Comparison of ENCODE assay signal across 9 cellular contexts in genomic region chr14:74240794-74241610, GRCh38. TPM values are rescaled to one million over a fixed set of nuclear protein-coding genes. Genes with fewer than 3 reads are reported as not detected.
DNase-seq lines count a peak whose midpoint lies in the region; ATAC-seq, FAIRE-seq and TF ChIP-seq lines count a peak whose summit lies in the region.
"Had no signal": no experiment of that assay in that cellular context is flagged by ENCODE, and none has a peak within 500 bp of the region (broad histone marks: within the 10 kb centered on the region; RNA-seq: fewer than 3 reads in every experiment).

No MANE protein-coding gene starts in this region.

- TF ChIP-seq CTCF in PC-9 (conservative IDR thresholded peaks at IDR 0.05) = no peak

- no peak overlapping the region for H2AFZ ChIP-seq in PC-9

- no peak for ATAC-seq in stimulated activated memory B cell treated with anti-CD40 and anti-IgM and Interleukin-4, amounts not matched to agents 10 μg/mL and 1 μg/mL and 100 μg/mL, for 72 hours
- no peak for ATAC-seq in HG03342 (IDR thresholded peaks at IDR 0.05; ENCODE audit: unreplicated experiment)

- H3K9me3 ChIP-seq in iPS-18c (ENCODE audit: control insufficient read depth, insufficient read depth, low read length) (no peaks in the 10 kb centered on the region), PC-9 (ENCODE audit: insufficient read depth, low read depth) (no peaks in the 10 kb centered on the region)

- H3K4me1 ChIP-seq in PC-9 (replicated peaks; ENCODE audit: insufficient read depth) = no peaks in the 10 kb centered on the region

- no peaks in the 10 kb centered on the region for H3F3A ChIP-seq in PC-9 (ENCODE audit: insufficient read depth, low read depth)

- no peak overlapping the region for H3K4me2 ChIP-seq in PC-9

- H3K36me3 Mint-ChIP-seq in activated naive CD8-positive, alpha-beta T cell = no peaks in the 10 kb centered on the region
- no peaks in the 10 kb centered on the region for H3K36me3 Mint-ChIP-seq in stimulated activated memory B cell treated with anti-CD40 and anti-IgM and Interleukin-4, amounts not matched to agents 10 μg/mL and 1 μg/mL and 100 μg/mL, for 72 hours

- H3K9me2 ChIP-seq in PC-9 (ENCODE audit: insufficient read depth) = no peaks in the 10 kb centered on the region

- peaks cover 26% of the 10 kb centered on the region for H3K4me1 Mint-ChIP-seq in activated naive CD8-positive, alpha-beta T cell (ENCODE audit: low read depth)
- peaks cover 34% of the 10 kb centered on the region for H3K4me1 Mint-ChIP-seq in stimulated activated memory B cell treated with anti-CD40 and anti-IgM and Interleukin-4, amounts not matched to agents 10 μg/mL and 1 μg/mL and 100 μg/mL, for 72 hours

- CTCF ChIA-PET in PC-9 (lab: Charles Lee) = no interaction called here

- peaks cover 85% of the 10 kb centered on the region for H3K27me3 ChIP-seq in PC-9 (ENCODE audit: insufficient read depth, low read depth)

- no peaks in the 10 kb centered on the region for H4K20me1 ChIP-seq in PC-9 (ENCODE audit: insufficient read depth)

- POLR2A ChIA-PET in PC-9 (lab: Charles Lee; ENCODE audit: unreplicated experiment) = no interaction called here

- H3K27ac ChIP-seq in PC-9 = no peak overlapping the region
- H3K27ac ChIP-seq: VCaP had no signal

- H3K27me3 Mint-ChIP-seq in activated naive CD8-positive, alpha-beta T cell = peaks cover 56% of the 10 kb centered on the region
- peaks cover 98% of the 10 kb centered on the region for H3K27me3 Mint-ChIP-seq in stimulated activated memory B cell treated with anti-CD40 and anti-IgM and Interleukin-4, amounts not matched to agents 10 μg/mL and 1 μg/mL and 100 μg/mL, for 72 hours

- H3K27ac Mint-ChIP-seq in activated naive CD8-positive, alpha-beta T cell = no peak overlapping the region
- H3K27ac Mint-ChIP-seq in stimulated activated memory B cell treated with anti-CD40 and anti-IgM and Interleukin-4, amounts not matched to agents 10 μg/mL and 1 μg/mL and 100 μg/mL, for 72 hours = no peak overlapping the region

- intact Hi-C loops in PC-9 (cut with micrococcal nuclease; ENCODE audit: unreplicated experiment) = no loop called here

- peak overlapping the region; percentile 78 for H3K4me3 Mint-ChIP-seq in activated naive CD8-positive, alpha-beta T cell
- H3K4me3 Mint-ChIP-seq in stimulated activated memory B cell treated with anti-CD40 and anti-IgM and Interleukin-4, amounts not matched to agents 10 μg/mL and 1 μg/mL and 100 μg/mL, for 72 hours = peak overlapping the region; percentile 67

- no peak for DNase-seq in HTR-8/SVneo (ENCODE audit: insufficient read length, low spot score)
- no peak for DNase-seq in NCI-H146 (lab: John Stamatoyannopoulos, UW)
- no peak for DNase-seq in PC-9

- peak overlapping the region; percentile 43 for H3K4me3 ChIP-seq in iPS-18c (ENCODE audit: insufficient read depth, low read depth, low read length)
- no peak overlapping the region for H3K4me3 ChIP-seq in PC-9

- no peaks in the 10 kb centered on the region for H3K36me3 ChIP-seq in PC-9 (ENCODE audit: low read depth)

- no peaks in the 10 kb centered on the region for H3K79me2 ChIP-seq in PC-9 (ENCODE audit: low read depth)

- peak; percentile 62 for FAIRE-seq in HTR-8/SVneo (lab: Jason Lieb, UNC)
- FAIRE-seq: GM19239 had no signal

- no peaks in the 10 kb centered on the region for H3K9me3 Mint-ChIP-seq in activated naive CD8-positive, alpha-beta T cell (ENCODE audit: low read depth)
- no peaks in the 10 kb centered on the region for H3K9me3 Mint-ChIP-seq in stimulated activated memory B cell treated with anti-CD40 and anti-IgM and Interleukin-4, amounts not matched to agents 10 μg/mL and 1 μg/mL and 100 μg/mL, for 72 hours

- BruUV-seq in PC-9 (replicated peaks; lab: Mats Ljungman, UMichigan) = no TSS peak

RNA-seq across cellular contexts. Expression of gene VSX2, which starts 1.8 kb away (rescaled TPM):
- not detected in 2 replicates for total RNA-seq in PC-9 (2021)
